In the genomic region with DNA sequence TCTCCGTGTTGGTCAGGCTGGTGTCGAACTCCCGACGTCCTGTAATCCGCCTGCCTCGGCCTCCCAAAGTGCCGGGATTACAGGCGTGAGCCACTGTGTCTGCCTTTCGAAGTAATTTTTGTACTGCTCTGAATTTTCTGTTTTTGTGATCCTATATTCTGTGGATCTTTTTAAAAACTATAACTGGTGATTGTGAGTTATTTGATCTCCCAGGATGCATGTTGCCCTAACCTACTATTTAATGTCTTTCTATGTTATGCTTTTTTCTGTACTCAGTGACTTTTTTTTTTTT, we compare ENCODE assay signal across 18 cellular contexts. TPM values are rescaled to one million over a fixed set of nuclear protein-coding genes. Genes with fewer than 3 reads are reported as not detected.
DNase-seq lines count a peak whose midpoint lies in the region; ATAC-seq, FAIRE-seq and TF ChIP-seq lines count a peak whose summit lies in the region.
"Had no signal": no experiment of that assay in that cellular context is flagged by ENCODE, and none has a peak within 500 bp of the region (broad histone marks: within the 10 kb centered on the region; RNA-seq: fewer than 3 reads in every experiment).

No MANE protein-coding gene starts in this region.

- ATAC-seq in Panc1 (no peak), GM21529 (IDR thresholded peaks at IDR 0.05; ENCODE audit: unreplicated experiment) (no peak)
- ATAC-seq: stimulated activated naive B cell treated with anti-CD40 and anti-IgM and Interleukin-4, amounts not matched to agents 10 μg/mL and 1 μg/mL and 100 μg/mL, for 72 hours had no signal

- no peaks in the 10 kb centered on the region for H3K9me3 ChIP-seq in Panc1 (ENCODE audit: control insufficient read depth, insufficient read depth, low read depth, low read length)
- H3K9me3 ChIP-seq: ascending aorta, SJCRH30, spleen had no signal

- H3K4me3 Mint-ChIP-seq in activated naive CD4-positive, alpha-beta T cell treated with anti-CD3 and anti-CD28 coated beads, Interleukin-2, amount 50 U/mL, for 24 hours, result peak overlapping the region; percentile 98
- no peak overlapping the region for H3K4me3 Mint-ChIP-seq in progenitor cell of endocrine pancreas (ENCODE audit: low read depth)

- POLR2A ChIA-PET in Panc1 (lab: Charles Lee), result no interaction called here

- no peaks in the 10 kb centered on the region for H3K9me3 Mint-ChIP-seq in activated naive CD4-positive, alpha-beta T cell treated with anti-CD3 and anti-CD28 coated beads, Interleukin-2, amount 50 U/mL, for 24 hours
- H3K9me3 Mint-ChIP-seq in progenitor cell of endocrine pancreas (ENCODE audit: low read depth), result no peaks in the 10 kb centered on the region
- H3K9me3 Mint-ChIP-seq: stimulated activated naive B cell treated with anti-CD40 and anti-IgM and Interleukin-4, amounts not matched to agents 10 μg/mL and 1 μg/mL and 100 μg/mL, for 72 hours had no signal

- DNase-seq in activated naive CD4-positive, alpha-beta T cell (lab: John Stamatoyannopoulos, UW), result no peak
- DNase-seq in Panc1 (ENCODE audit: low read depth, low spot score), result no peak
- no peak for DNase-seq in epithelial cell of prostate (ENCODE audit: low read depth, low spot score)
- DNase-seq in progenitor cell of endocrine pancreas (ENCODE audit: low spot score, unreplicated experiment), result no peak
- no peak for DNase-seq in urothelium cell line (ENCODE audit: low spot score)
- no peak for DNase-seq in RKO (ENCODE audit: low spot score)
- DNase-seq: activated T-cell treated with anti-CD3 and anti-CD28 coated beads, Interleukin-2, amount 50 U/mL, for 1 hour; NCI-H1436; NCI-H345; posterior cingulate gyrus; SJCRH30; spleen; stimulated activated naive B cell treated with anti-CD40 and anti-IgM and Interleukin-4, amounts not matched to agents 10 μg/mL and 1 μg/mL and 100 μg/mL, for 72 hours; T1000 had no signal

- no peak overlapping the region for H3K27ac Mint-ChIP-seq in activated naive CD4-positive, alpha-beta T cell treated with anti-CD3 and anti-CD28 coated beads, Interleukin-2, amount 50 U/mL, for 24 hours
- peak overlapping the region; percentile 83 for H3K27ac Mint-ChIP-seq in progenitor cell of endocrine pancreas
- H3K27ac Mint-ChIP-seq: stimulated activated naive B cell treated with anti-CD40 and anti-IgM and Interleukin-4, amounts not matched to agents 10 μg/mL and 1 μg/mL and 100 μg/mL, for 72 hours had no signal

- TF ChIP-seq CTCF in Panc1 (IDR thresholded peaks at IDR 0.05) (no peak), progenitor cell of endocrine pancreas (IDR thresholded peaks at IDR 0.05; ENCODE audit: unreplicated experiment) (no peak)

- H3K27ac ChIP-seq in Panc1 (ENCODE audit: low read length), result peak overlapping the region; percentile 92
- peak overlapping the region; percentile 93 for H3K27ac ChIP-seq in epithelial cell of prostate
- H3K27ac ChIP-seq: ascending aorta, HL-60, SJCRH30 had no signal

- H3K4me3 ChIP-seq in Panc1 (ENCODE audit: low read depth in 2 of 2, low read length in 2 of 2), result peak overlapping the region; percentile 79 to 97

- in situ Hi-C loops in Panc1 (cut with HindIII; ENCODE audit: low pct_unique_long_range_greater_than_20kb, low sequenced_read_pairs), result no loop called here

- CTCF ChIA-PET in Panc1 (lab: Charles Lee), result no interaction called here

- H3K36me3 ChIP-seq in Panc1 (ENCODE audit: control insufficient read depth, insufficient read depth, low read length), result peaks cover 4% of the 10 kb centered on the region
- H3K36me3 ChIP-seq: ascending aorta, SJCRH30 had no signal

- no peaks in the 10 kb centered on the region for H3K27me3 ChIP-seq in Panc1 (ENCODE audit: control insufficient read depth, insufficient read depth, low read length)
- H3K27me3 ChIP-seq: ascending aorta, SJCRH30, spleen had no signal

- no peaks in the 10 kb centered on the region for H3K27me3 Mint-ChIP-seq in activated naive CD4-positive, alpha-beta T cell treated with anti-CD3 and anti-CD28 coated beads, Interleukin-2, amount 50 U/mL, for 24 hours
- H3K27me3 Mint-ChIP-seq in progenitor cell of endocrine pancreas, result no peaks in the 10 kb centered on the region
- H3K27me3 Mint-ChIP-seq: stimulated activated naive B cell treated with anti-CD40 and anti-IgM and Interleukin-4, amounts not matched to agents 10 μg/mL and 1 μg/mL and 100 μg/mL, for 72 hours had no signal

- BruUV-seq in Panc1 (replicated peaks; lab: Mats Ljungman, UMichigan), result no TSS peak

- FAIRE-seq in urothelium cell line (lab: Jason Lieb, UNC), result no peak

- intact Hi-C loops in Panc1 (cut with micrococcal nuclease; ENCODE audit: unreplicated experiment), result no loop called here

- peaks cover 33% of the 10 kb centered on the region for H3K4me1 ChIP-seq in Panc1 (ENCODE audit: control insufficient read depth, insufficient read depth, low read length)

- H3K4me1 Mint-ChIP-seq in activated naive CD4-positive, alpha-beta T cell treated with anti-CD3 and anti-CD28 coated beads, Interleukin-2, amount 50 U/mL, for 24 hours, result peaks cover 67% of the 10 kb centered on the region
- H3K4me1 Mint-ChIP-seq in progenitor cell of endocrine pancreas (ENCODE audit: low read depth), result peaks cover 31% of the 10 kb centered on the region

- H3K36me3 Mint-ChIP-seq in activated naive CD4-positive, alpha-beta T cell treated with anti-CD3 and anti-CD28 coated beads, Interleukin-2, amount 50 U/mL, for 24 hours, result peaks cover 6% of the 10 kb centered on the region
- peaks cover 2% of the 10 kb centered on the region for H3K36me3 Mint-ChIP-seq in progenitor cell of endocrine pancreas (ENCODE audit: insufficient read depth)

RNA-seq across cellular contexts. Expression of a gene that starts 2.5 kb away (rescaled TPM):
- total RNA-seq in Panc1 (2021; ENCODE audit: unreplicated experiment), result 29.4 TPM
- polyA plus RNA-seq in Panc1 (2012; ENCODE audit: insufficient read length), result 16.2 TPM
- total RNA-seq in progenitor cell of endocrine pancreas, result 57.4 and 63.7 TPM in 2 replicates

RNA-seq across cellular contexts. Expression of a gene that starts 2.8 kb away (rescaled TPM):
- total RNA-seq in Panc1 (2021; ENCODE audit: unreplicated experiment), result 67.6 TPM
- 39.9 TPM for polyA plus RNA-seq in Panc1 (2012; ENCODE audit: insufficient read length)
- 101 and 115 TPM in 2 replicates for total RNA-seq in progenitor cell of endocrine pancreas

RNA-seq across cellular contexts. Expression of a gene that starts 56.4 kb away (rescaled TPM):
- total RNA-seq in Panc1 (2021; ENCODE audit: unreplicated experiment) (47.7 TPM), progenitor cell of endocrine pancreas (40.7 and 43.0 TPM in 2 replicates)
- 45.3 TPM for polyA plus RNA-seq in Panc1 (2012; ENCODE audit: insufficient read length)
